Comparison of ENCODE assay signal across 20 cellular contexts in the genomic region with DNA sequence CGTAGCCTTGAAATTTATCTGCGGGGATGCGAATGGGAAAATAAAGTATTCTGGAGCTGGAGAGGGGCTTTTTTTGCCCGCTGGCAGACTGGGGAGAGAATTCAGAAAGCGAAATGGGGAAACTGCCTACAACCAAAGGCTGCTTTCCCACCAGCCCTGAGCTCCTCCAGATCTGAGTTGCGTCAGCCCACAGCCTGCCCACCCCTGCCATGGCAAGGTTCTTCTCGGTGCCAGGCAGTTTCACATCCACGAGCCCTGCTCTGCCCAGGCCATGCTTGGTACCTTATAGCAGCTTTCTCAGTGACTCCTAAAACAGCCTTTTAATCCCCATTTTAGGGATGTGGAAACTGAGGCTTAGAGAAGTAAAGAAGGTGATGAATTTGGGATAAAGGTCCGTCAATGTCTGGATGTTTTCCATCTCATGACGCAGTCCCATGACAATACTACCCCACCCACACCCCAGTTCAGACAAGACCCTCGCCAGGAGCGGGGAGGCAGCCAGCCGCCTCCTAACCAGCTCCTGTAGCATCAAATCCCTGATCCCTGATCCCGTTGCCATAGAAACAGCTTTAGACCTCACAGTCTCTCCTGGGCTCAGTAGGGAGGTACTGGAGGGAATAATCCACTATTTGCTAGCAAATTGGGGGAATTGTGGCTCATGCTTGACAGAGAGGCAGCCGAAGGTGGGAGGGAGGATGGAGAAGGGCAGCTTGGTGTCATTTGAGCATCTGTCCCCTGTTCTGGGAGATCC.
A peak's percentile ranks its signal among the peaks of the same experiment; 100 is the strongest.
DNase-seq lines count a peak whose midpoint lies in the region; ATAC-seq, FAIRE-seq and TF ChIP-seq lines count a peak whose summit lies in the region.
"Had no signal": no experiment of that assay in that cellular context is flagged by ENCODE, and none has a peak within 500 bp of the region (broad histone marks: within the 10 kb centered on the region; RNA-seq: fewer than 3 reads in every experiment).

No MANE protein-coding gene starts in this region.

- DNase-seq in NCI-H748 (lab: John Stamatoyannopoulos, UW; ENCODE audit: unreplicated experiment) (peak; percentile 11), NCI-H748 treated with DMSO at 0.1 percent for 48 hours (lab: John Stamatoyannopoulos, UW) (no peak), NCI-H82 treated with DMSO at 0.1 percent for 48 hours (lab: John Stamatoyannopoulos, UW; ENCODE audit: unreplicated experiment) (peak; percentile 85), kidney (peak; percentile 26), RPMI8226 (no peak), COLO668 (lab: John Stamatoyannopoulos, UW; ENCODE audit: unreplicated experiment) (no peak)
- DNase-seq in CD8-positive, alpha-beta T cell: no peak
- DNase-seq: activated CD4-positive, alpha-beta T cell treated with anti-CD3 and anti-CD28 coated beads, Interleukin-2, amount 50 U/mL, for 4 hours; activated gamma-delta T cell; body of pancreas; NCI-H2029 treated with DMSO at 0.1 percent for 48 hours; NCI-H510A; occipital lobe had no signal

- intact Hi-C loops in CD8-positive, alpha-beta T cell (cut with DNase I, micrococcal nuclease): loop anchor here in 1 of 2 experiments (2.0 kb wide), 1 partner anchor 17 kb away; no protein-coding TSS in a partner anchor
- intact Hi-C loops in kidney (cut with DNase I): no loop called here

- H3K27me3 Mint-ChIP-seq in CD8-positive, alpha-beta T cell (ENCODE audit: low read depth): no peaks in the 10 kb centered on the region

- H3K4me1 Mint-ChIP-seq in CD8-positive, alpha-beta T cell (ENCODE audit: low read depth): peaks cover 23% of the 10 kb centered on the region

- peaks cover 2% of the 10 kb centered on the region for H3K36me3 Mint-ChIP-seq in CD8-positive, alpha-beta T cell
- H3K36me3 Mint-ChIP-seq: type B pancreatic cell had no signal

- H3K4me3 ChIP-seq in CD8-positive, alpha-beta T cell (ENCODE audit: low read depth, low read length): no peak overlapping the region
- H3K4me3 ChIP-seq in kidney (ENCODE audit: low read length in 2 of 2): no peak overlapping the region
- H3K4me3 ChIP-seq: body of pancreas, heart left ventricle had no signal

- FAIRE-seq in kidney (lab: Jason Lieb, UNC): no peak
- FAIRE-seq: A204.1 had no signal

- peaks cover 20% of the 10 kb centered on the region for H3K4me1 ChIP-seq in CD8-positive, alpha-beta T cell (ENCODE audit: insufficient read depth, low read length)
- H3K4me1 ChIP-seq in kidney (ENCODE audit: control insufficient read depth in 1 of 2, insufficient read depth in 1 of 2, low read depth in 1 of 2, low read length in 2 of 2): no peaks in the 10 kb centered on the region
- H3K4me1 ChIP-seq: body of pancreas had no signal

- TF ChIP-seq CTCF in CD8-positive, alpha-beta T cell (IDR thresholded peaks at IDR 0.05): no peak
- no peak for TF ChIP-seq CTCF in kidney (IDR thresholded peaks at IDR 0.05; ENCODE audit: borderline replicate concordance, extremely low read depth, insufficient read depth)

- H3K9ac ChIP-seq in kidney (ENCODE audit: low read length in 2 of 2): no peak overlapping the region

- peaks cover 7% of the 10 kb centered on the region for H3K9me3 Mint-ChIP-seq in CD8-positive, alpha-beta T cell

- no peaks in the 10 kb centered on the region for H3K36me3 ChIP-seq in CD8-positive, alpha-beta T cell (ENCODE audit: insufficient read depth, low read length)
- no peaks in the 10 kb centered on the region for H3K36me3 ChIP-seq in kidney (ENCODE audit: control insufficient read depth in 1 of 2, insufficient read depth in 2 of 2, low read length in 2 of 2)
- H3K36me3 ChIP-seq: heart left ventricle had no signal

- POLR2A ChIA-PET in CD8-positive, alpha-beta T cell (lab: Charles Lee): interaction anchor here (0.5 to 1.3 kb wide), 2 partner anchors 13 to 1704 kb away, joined by 4 to 6 read pairs; no protein-coding TSS in a partner anchor

- no peak overlapping the region for H3K4me3 Mint-ChIP-seq in CD8-positive, alpha-beta T cell
- H3K4me3 Mint-ChIP-seq: B cell, type B pancreatic cell, WTC11 had no signal

- no peaks in the 10 kb centered on the region for H3K27me3 ChIP-seq in CD8-positive, alpha-beta T cell (ENCODE audit: insufficient read depth, low read length)
- H3K27me3 ChIP-seq: body of pancreas had no signal

- peak overlapping the region; percentile 89 for H3K27ac Mint-ChIP-seq in CD8-positive, alpha-beta T cell
- H3K27ac Mint-ChIP-seq: B cell, type B pancreatic cell, WTC11 had no signal

- no peaks in the 10 kb centered on the region for H3K9me3 ChIP-seq in CD8-positive, alpha-beta T cell (ENCODE audit: low read length)
- peaks cover 0 to 4% of the 10 kb centered on the region in 2 donors for H3K9me3 ChIP-seq in kidney (ENCODE audit: control insufficient read depth in 1 of 2, low read length in 2 of 2)
- H3K9me3 ChIP-seq: body of pancreas had no signal

- CTCF ChIA-PET in CD8-positive, alpha-beta T cell (lab: Charles Lee): interaction anchor here (0.6 kb wide), 2 partner anchors 56 to 157 kb away, joined by 3 to 5 read pairs; no protein-coding TSS in a partner anchor

- ATAC-seq in CD8-positive, alpha-beta T cell: no peak
- no peak for ATAC-seq in HG02852 (IDR thresholded peaks at IDR 0.05; ENCODE audit: unreplicated experiment)
- ATAC-seq: body of pancreas, heart left ventricle, WTC11 had no signal

- H3K27ac ChIP-seq in CD8-positive, alpha-beta T cell (ENCODE audit: low read depth, low read length): no peak overlapping the region
- no peak overlapping the region for H3K27ac ChIP-seq in kidney (ENCODE audit: low read depth in 2 of 2, low read length in 2 of 2)
- H3K27ac ChIP-seq: body of pancreas, epithelial cell of prostate, heart left ventricle had no signal

Comparison
In these comparisons a context has a peak if more than half of its experiments do, and no peak if none do; other contexts are left out.
1. DNase-seq: peak in NCI-H748 (single experiment), NCI-H82 treated with DMSO at 0.1 percent for 48 hours (single experiment) and kidney (single experiment); none in NCI-H748 treated with DMSO at 0.1 percent for 48 hours (single experiment), CD8-positive, alpha-beta T cell (0 of 7), RPMI8226 (single experiment) and COLO668 (single experiment).